ENCODE assay signal across 8 cellular contexts in genomic region chr19:35248310-35249145, GRCh38. TPM values are rescaled to one million over a fixed set of nuclear protein-coding genes. Genes with fewer than 3 reads are reported as not detected.
DNase-seq lines count a peak whose midpoint lies in the region; ATAC-seq, FAIRE-seq and TF ChIP-seq lines count a peak whose summit lies in the region.

LSR (plus strand) TSS chr19:35249002; CDS start chr19:35249023, 21 bp downstream.

- H3K36me3 ChIP-seq in Peyer's patch: peaks cover 0 to 16% (median 0%) of the 10 kb centered on the region in 3 donors

- TF ChIP-seq EP300 in A549 (IDR thresholded peaks at IDR 0.05): no peak

- TF ChIP-seq POLR2A in A549 (IDR thresholded peaks at IDR 0.05; ENCODE audit: low read length) (no peak), Peyer's patch (IDR thresholded peaks at IDR 0.05) (peak; percentile 88 to 89)

- peaks cover 12 to 43% of the 10 kb centered on the region in 2 donors for H3K36me3 Mint-ChIP-seq in activated naive CD4-positive, alpha-beta T cell treated with anti-CD3 and anti-CD28 coated beads, Interleukin-2, amount 50 U/mL, for 72 hours
- H3K36me3 Mint-ChIP-seq in immature natural killer cell: peaks cover 0 to 5% (median 4%) of the 10 kb centered on the region in 3 donors

- H3K4me1 ChIP-seq in A549 (peaks cover 8% of the 10 kb centered on the region; the same call in 1 of the 3 replicates), Peyer's patch (peaks cover 0 to 19% (median 0%) of the 10 kb centered on the region in 4 donors)

- WGBS in A549 (ENCODE audit: missing lambda C conversion rate): 7% methylated on average over 63 of the region's 69 CpGs

- TF ChIP-seq RAD21 in A549 (conservative IDR thresholded peaks at IDR 0.05 in 1 of 2, IDR thresholded peaks at IDR 0.05 in 1 of 2): no peak

- H3K9me3 ChIP-seq in A549: peaks cover 33% of the 10 kb centered on the region
- no peaks in the 10 kb centered on the region for H3K9me3 ChIP-seq in Peyer's patch

- no peak for FAIRE-seq in A549 (lab: Jason Lieb, UNC)

- CTCF ChIA-PET in A549 (lab: Yijun Ruan, JAX): no interaction called here

- peaks cover 8 to 33% (median 16%) of the 10 kb centered on the region in 3 donors for H3K27me3 Mint-ChIP-seq in immature natural killer cell (ENCODE audit: low read depth in 3 of 3)

- peak within 1 kb of the TSS; percentile 90 for H3K4me2 ChIP-seq in A549

- peaks cover 22 to 23% of the 10 kb centered on the region in 2 donors for H3K4me1 Mint-ChIP-seq in immature natural killer cell

- peak within 1 kb of the TSS; percentile 74 to 87 (median 82) for H3K4me3 Mint-ChIP-seq in immature natural killer cell

- H3K27ac ChIP-seq in A549 (peak within 1 kb of the TSS in 1 of 2 experiments; percentile 38; a peak in 4 of 6 replicates), Peyer's patch (peak within 1 kb of the TSS; percentile 89 to 98 (median 94))

- POLR2A ChIA-PET in A549 (lab: Yijun Ruan, JAX): no interaction called here

- no peaks in the 10 kb centered on the region for H3K27me3 ChIP-seq in Peyer's patch

- H3K27ac Mint-ChIP-seq in activated naive CD4-positive, alpha-beta T cell treated with anti-CD3 and anti-CD28 coated beads, Interleukin-2, amount 50 U/mL, for 72 hours: peak within 1 kb of the TSS; percentile 63 to 97
- peak within 1 kb of the TSS in 3 of 6 donors; percentile 42 to 83 (median 72) for H3K27ac Mint-ChIP-seq in immature natural killer cell

- peak within 1 kb of the TSS; percentile 48 for H3K4me3 ChIP-seq in A549
- H3K4me3 ChIP-seq in Peyer's patch: peak within 1 kb of the TSS; percentile 73 to 90 (median 75)

- ATAC-seq in A549: peak; percentile 41 to 58
- peak; percentile 69 for ATAC-seq in HG03432 (IDR thresholded peaks at IDR 0.05; ENCODE audit: unreplicated experiment)
- peak; percentile 74 to 93 for ATAC-seq in activated naive CD4-positive, alpha-beta T cell treated with anti-CD3 and anti-CD28 coated beads, Interleukin-2, amount 50 U/mL, for 72 hours

- DNase-seq in A549 (ENCODE audit: low read depth in 1 of 2, low spot score in 1 of 2): peak; percentile 61 to 69
- DNase-seq in GM19240 (ENCODE audit: insufficient read length, low spot score): peak; percentile 71
- DNase-seq in Peyer's patch: peak; percentile 89 to 96 (median 94)
- DNase-seq in activated naive CD4-positive, alpha-beta T cell treated with anti-CD3 and anti-CD28 coated beads, Interleukin-2, amount 50 U/mL, for 72 hours (ENCODE audit: low spot score in 2 of 2): peak; percentile 65 to 77
- peak; percentile 53 to 66 (median 57) for DNase-seq in immature natural killer cell
- peak; percentile 71 to 74 for DNase-seq in stimulated activated CD4-positive, alpha-beta T cell treated with anti-CD3 and anti-CD28 coated beads, Interleukin-2, amount 100 ng/mL, for 24 hours
- DNase-seq in superior temporal gyrus (ENCODE audit: extremely low spot score): no peak

- peaks cover 5 to 10% of the 10 kb centered on the region in 2 donors for H3K9me3 Mint-ChIP-seq in activated naive CD4-positive, alpha-beta T cell treated with anti-CD3 and anti-CD28 coated beads, Interleukin-2, amount 50 U/mL, for 72 hours
- H3K9me3 Mint-ChIP-seq in immature natural killer cell: peaks cover 0 to 5% (median 0%) of the 10 kb centered on the region in 6 donors

- TF ChIP-seq CTCF in A549 (IDR thresholded peaks at IDR 0.05) (no peak), Peyer's patch (IDR thresholded peaks at IDR 0.05) (peak in 2 of 6 experiments; percentile 9 to 18)

TF ChIP-seq in A549, 52 proteins besides CTCF, POLR2A, EP300 and RAD21:
- TF ChIP-seq RARB (CRISPR knock-in tag; IDR thresholded peaks at IDR 0.05) (no peak), GATA3 (IDR thresholded peaks at IDR 0.05; ENCODE audit: borderline replicate concordance) (no peak), HOXB5 (CRISPR knock-in tag; IDR thresholded peaks at IDR 0.05) (no peak), ZC3H11A (IDR thresholded peaks at IDR 0.05) (no peak), HDAC2 (IDR thresholded peaks at IDR 0.05) (peak; percentile 2; the same call in 1 of the 2 replicates), ESRRA (IDR thresholded peaks at IDR 0.05; ENCODE audit: borderline replicate concordance, low read length) (no peak)

RNA-seq across cellular contexts. Expression of gene LSR, which starts in this region (rescaled TPM):
- polyA plus RNA-seq in A549 (2011; rRNA removed) (2.1 and 2.5 TPM in 2 replicates), A549 (2017; fragmentation: RNase III; extraction: RNeasy Plus Mini Kit Qiagen cat#74134 plus additional on column Dnase treatment) (3.6 to 4.7 TPM (median 4.4 TPM) in 3 replicates), immature natural killer cell (10 to 100 TPM in 2 of 3 donors, 1 to 10 TPM in 1; 5.3 to 14.2 (median 11.8) TPM)
- polyA plus RNA-seq in A549 (2012; cell fraction: cytosol; rRNA removed): 2.9 and 3.8 TPM in 2 replicates
- 2.6 and 5.1 TPM in 2 replicates for polyA plus RNA-seq in A549 (2012; cell fraction: nucleus; rRNA removed)
- 7.4 and 9.1 TPM in 2 replicates for polyA minus RNA-seq in A549 (2011; rRNA and poly(A)+ RNA removed)
- 100 to 1,000 TPM in 3 of 4 donors, 10 to 100 TPM in 1; 28.9 to 214 (median 188) TPM for total RNA-seq in Peyer's patch
- total RNA-seq in activated naive CD4-positive, alpha-beta T cell treated with anti-CD3 and anti-CD28 coated beads, Interleukin-2, amount 50 U/mL, for 72 hours: 10 to 100 TPM; 10.3 to 41.0 TPM
